19 cellular contexts compared by ENCODE assay signal in genomic region chr10:126463306-126463705, GRCh38.
"Had no signal": no experiment of that assay in that cellular context is flagged by ENCODE, and none has a peak within 500 bp of the region (broad histone marks: within the 10 kb centered on the region; RNA-seq: fewer than 3 reads in every experiment).

No MANE protein-coding gene starts in this region.

- H3K9me3 ChIP-seq: gastrocnemius medialis, left ventricle myocardium inferior, lower lobe of right lung, neutrophil, right atrium auricular region, sigmoid colon, stomach had no signal

- H3K36me3 ChIP-seq: gastrocnemius medialis, left ventricle myocardium inferior, lower lobe of right lung, neutrophil, right atrium auricular region, sigmoid colon, stomach had no signal

- DNase-seq: cortex of kidney; dorsolateral prefrontal cortex; effector CD8-positive, alpha-beta T cell; gastrocnemius medialis; glutamatergic neuron; kidney; left cardiac atrium; left ventricle myocardium inferior; lower lobe of right lung; midbrain; sigmoid colon; stimulated activated CD4-positive, alpha-beta T cell treated with anti-CD3 and anti-CD28 coated beads, Interleukin-2, amount 100 ng/mL, for 24 hours; stimulated activated CD4-positive, alpha-beta T cell treated with anti-CD3 and anti-CD28 coated beads, Interleukin-4, amount 100 ng/mL, for 4 hours; stimulated activated naive CD4-positive, alpha-beta T cell; stomach had no signal

- H3K27me3 ChIP-seq: gastrocnemius medialis, neutrophil, right atrium auricular region had no signal

- ATAC-seq: gastrocnemius medialis; left cardiac atrium; lower lobe of right lung; natural killer cell treated with Interleukin-12 subunit alpha and Interleukin-12 subunit beta and Interleukin-15 and Interleukin-18, amount 100 ng/mL, for 72 hours had no signal

- H3K27ac ChIP-seq: gastrocnemius medialis, left ventricle myocardium inferior, lower lobe of right lung, neutrophil, right atrium auricular region, sigmoid colon, skin epidermis, stomach had no signal

- H3K4me1 ChIP-seq: gastrocnemius medialis, left ventricle myocardium inferior, lower lobe of right lung, right atrium auricular region, sigmoid colon, stomach had no signal

- H3K4me3 ChIP-seq: dorsolateral prefrontal cortex, gastrocnemius medialis, left ventricle myocardium inferior, lower lobe of right lung, right atrium auricular region, sigmoid colon, skin epidermis, stomach had no signal
